ENCODE assay signal across 12 cellular contexts in genomic region chr10:110364531-110364937, GRCh38. TPM values are rescaled to one million over a fixed set of nuclear protein-coding genes. Genes with fewer than 3 reads are reported as not detected.
DNase-seq lines count a peak whose midpoint lies in the region; ATAC-seq and TF ChIP-seq lines count a peak whose summit lies in the region.
"Had no signal": no experiment of that assay in that cellular context is flagged by ENCODE, and none has a peak within 500 bp of the region (broad histone marks: within the 10 kb centered on the region; RNA-seq: fewer than 3 reads in every experiment).

No MANE protein-coding gene starts in this region.

- H3K36me3 Mint-ChIP-seq in activated naive CD8-positive, alpha-beta T cell treated with anti-CD3 and anti-CD28 coated beads for 36 hours = no peaks in the 10 kb centered on the region
- no peaks in the 10 kb centered on the region for H3K36me3 Mint-ChIP-seq in naive thymus-derived CD8-positive, alpha-beta T cell
- H3K36me3 Mint-ChIP-seq: CD14-positive monocyte had no signal

- in situ Hi-C loops in G401 (cut with HindIII; ENCODE audit: low sequenced_read_pairs) = no loop called here

- CTCF ChIA-PET in RWPE1 (lab: Yijun Ruan, JAX) = interaction anchor here (0.6 to 0.9 kb wide), 4 partner anchors 35 to 184 kb away, joined by 3 to 4 read pairs (median 3); no protein-coding TSS in a partner anchor

- H3K4me3 Mint-ChIP-seq in activated naive CD8-positive, alpha-beta T cell treated with anti-CD3 and anti-CD28 coated beads for 36 hours = no peak overlapping the region
- H3K4me3 Mint-ChIP-seq in naive thymus-derived CD8-positive, alpha-beta T cell = no peak overlapping the region
- H3K4me3 Mint-ChIP-seq: CD14-positive monocyte had no signal

- ATAC-seq in HG03175 (IDR thresholded peaks at IDR 0.05; ENCODE audit: unreplicated experiment) = no peak
- ATAC-seq in naive thymus-derived CD8-positive, alpha-beta T cell = no peak
- ATAC-seq in GM19395 (IDR thresholded peaks at IDR 0.05; ENCODE audit: unreplicated experiment) = no peak

- peaks cover 51% of the 10 kb centered on the region for H3K4me1 Mint-ChIP-seq in activated naive CD8-positive, alpha-beta T cell treated with anti-CD3 and anti-CD28 coated beads for 36 hours
- H3K4me1 Mint-ChIP-seq in naive thymus-derived CD8-positive, alpha-beta T cell = peaks cover 0 to 18% (median 0%) of the 10 kb centered on the region in 4 donors
- H3K4me1 Mint-ChIP-seq: CD14-positive monocyte had no signal

- POLR2A ChIA-PET in RWPE1 (lab: Yijun Ruan, JAX; ENCODE audit: low non-redundant PET) = no interaction called here
- POLR2A ChIA-PET in naive thymus-derived CD8-positive, alpha-beta T cell (lab: Charles Lee) = no interaction called here

- H3K27ac Mint-ChIP-seq in activated naive CD8-positive, alpha-beta T cell treated with anti-CD3 and anti-CD28 coated beads for 36 hours = peak overlapping the region; percentile 70
- no peak overlapping the region for H3K27ac Mint-ChIP-seq in naive thymus-derived CD8-positive, alpha-beta T cell
- H3K27ac Mint-ChIP-seq: CD14-positive monocyte had no signal

- H3K27ac ChIP-seq in RWPE1 = peak overlapping the region; percentile 11; the same call in 1 of the 2 replicates
- H3K27ac ChIP-seq: SJCRH30 had no signal

- H3K9me3 Mint-ChIP-seq in activated naive CD8-positive, alpha-beta T cell treated with anti-CD3 and anti-CD28 coated beads for 36 hours = no peaks in the 10 kb centered on the region
- no peaks in the 10 kb centered on the region for H3K9me3 Mint-ChIP-seq in naive thymus-derived CD8-positive, alpha-beta T cell
- H3K9me3 Mint-ChIP-seq: CD14-positive monocyte had no signal

- DNase-seq in G401 (ENCODE audit: low spot score) (peak; percentile 46), RWPE1 (ENCODE audit: low spot score) (peak; percentile 86), DMS79 treated with DMSO at 0.1 percent for 48 hours (lab: John Stamatoyannopoulos, UW) (no peak)
- peak; percentile 33 for DNase-seq in activated naive CD8-positive, alpha-beta T cell treated with anti-CD3 and anti-CD28 coated beads for 36 hours
- peak; percentile 79 for DNase-seq in stimulated activated CD4-positive, alpha-beta T cell treated with anti-CD3 and anti-CD28 coated beads, Interleukin-1b, Interleukin-23, amount 100 ng/mL, for 48 hours
- no peak for DNase-seq in naive thymus-derived CD8-positive, alpha-beta T cell
- DNase-seq: esophagus squamous epithelium, MV-4-11, SJCRH30 had no signal

- no peaks in the 10 kb centered on the region for H3K27me3 Mint-ChIP-seq in activated naive CD8-positive, alpha-beta T cell treated with anti-CD3 and anti-CD28 coated beads for 36 hours
- H3K27me3 Mint-ChIP-seq in naive thymus-derived CD8-positive, alpha-beta T cell = no peaks in the 10 kb centered on the region

- TF ChIP-seq CTCF in RWPE1 (conservative IDR thresholded peaks at IDR 0.05; ENCODE audit: low read depth) = no peak

RNA-seq across cellular contexts. Expression of gene SMNDC1, which starts 59.8 kb away (rescaled TPM):
- 11.1 and 13.5 TPM in 2 replicates for total RNA-seq in G401 (2014; rRNA removed; shearing (Covaris generic))
- 10 to 100 TPM; 55.1 to 56.9 TPM for total RNA-seq in activated naive CD8-positive, alpha-beta T cell treated with anti-CD3 and anti-CD28 coated beads for 36 hours
- 10 to 100 TPM; 37.3 to 39.5 TPM for total RNA-seq in naive thymus-derived CD8-positive, alpha-beta T cell
- polyA plus RNA-seq in naive thymus-derived CD8-positive, alpha-beta T cell = 10 to 100 TPM; 13.0 to 14.5 (median 13.0) TPM

Comparison
In these comparisons a context has a peak if more than half of its experiments do, and no peak if none do; other contexts are left out.
1. DNase-seq: peak in G401 (single experiment), RWPE1 (single experiment), activated naive CD8-positive, alpha-beta T cell treated with anti-CD3 and anti-CD28 coated beads for 36 hours (single experiment) and stimulated activated CD4-positive, alpha-beta T cell treated with anti-CD3 and anti-CD28 coated beads, Interleukin-1b, Interleukin-23, amount 100 ng/mL, for 48 hours (single experiment); none in naive thymus-derived CD8-positive, alpha-beta T cell (0 of 10) and DMS79 treated with DMSO at 0.1 percent for 48 hours (single experiment).